In the genomic region with DNA sequence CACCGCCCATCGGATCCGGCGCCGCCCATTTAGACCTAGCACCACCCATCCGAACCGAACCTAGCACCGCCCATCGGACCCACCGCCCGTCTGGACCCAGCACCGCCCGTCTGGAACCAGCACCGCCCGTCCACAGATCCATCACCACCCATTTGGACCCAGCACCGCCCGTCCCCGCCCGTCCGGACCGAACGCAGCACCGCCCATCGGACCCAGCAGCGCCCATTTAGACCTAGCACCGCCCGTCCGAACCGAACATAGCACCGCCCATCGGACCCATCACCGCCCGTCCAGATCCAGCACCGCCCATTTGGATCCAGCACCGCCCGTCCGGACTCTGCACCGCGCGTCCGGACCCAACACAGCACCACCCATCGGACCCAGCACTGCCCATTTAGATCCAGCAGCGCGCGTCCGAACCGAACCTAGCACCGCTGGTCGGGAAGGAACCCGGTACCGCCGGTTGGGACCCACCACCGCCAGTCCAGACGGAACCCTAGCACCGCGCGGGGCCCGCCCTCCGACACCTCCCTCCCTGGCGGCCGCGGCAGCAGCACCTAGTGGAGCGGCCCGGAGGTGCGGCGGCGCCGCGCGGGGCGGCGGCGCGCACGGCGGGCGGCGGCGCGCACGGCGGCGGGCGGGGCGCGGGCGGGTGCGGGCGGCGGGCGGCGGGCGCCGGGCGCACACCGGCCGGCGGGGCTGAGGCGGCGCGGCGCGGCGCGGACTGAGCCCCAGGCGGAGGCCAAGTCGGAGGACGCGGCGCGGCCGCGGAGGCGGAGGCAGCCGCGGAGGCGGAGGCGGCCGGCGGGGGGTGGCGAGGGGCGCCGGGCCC, we compare ENCODE assay signal across 8 cellular contexts. TPM values are rescaled to one million over a fixed set of nuclear protein-coding genes. Genes with fewer than 3 reads are reported as not detected.
DNase-seq lines count a peak whose midpoint lies in the region; ATAC-seq, FAIRE-seq and TF ChIP-seq lines count a peak whose summit lies in the region.

A gene with protein sequence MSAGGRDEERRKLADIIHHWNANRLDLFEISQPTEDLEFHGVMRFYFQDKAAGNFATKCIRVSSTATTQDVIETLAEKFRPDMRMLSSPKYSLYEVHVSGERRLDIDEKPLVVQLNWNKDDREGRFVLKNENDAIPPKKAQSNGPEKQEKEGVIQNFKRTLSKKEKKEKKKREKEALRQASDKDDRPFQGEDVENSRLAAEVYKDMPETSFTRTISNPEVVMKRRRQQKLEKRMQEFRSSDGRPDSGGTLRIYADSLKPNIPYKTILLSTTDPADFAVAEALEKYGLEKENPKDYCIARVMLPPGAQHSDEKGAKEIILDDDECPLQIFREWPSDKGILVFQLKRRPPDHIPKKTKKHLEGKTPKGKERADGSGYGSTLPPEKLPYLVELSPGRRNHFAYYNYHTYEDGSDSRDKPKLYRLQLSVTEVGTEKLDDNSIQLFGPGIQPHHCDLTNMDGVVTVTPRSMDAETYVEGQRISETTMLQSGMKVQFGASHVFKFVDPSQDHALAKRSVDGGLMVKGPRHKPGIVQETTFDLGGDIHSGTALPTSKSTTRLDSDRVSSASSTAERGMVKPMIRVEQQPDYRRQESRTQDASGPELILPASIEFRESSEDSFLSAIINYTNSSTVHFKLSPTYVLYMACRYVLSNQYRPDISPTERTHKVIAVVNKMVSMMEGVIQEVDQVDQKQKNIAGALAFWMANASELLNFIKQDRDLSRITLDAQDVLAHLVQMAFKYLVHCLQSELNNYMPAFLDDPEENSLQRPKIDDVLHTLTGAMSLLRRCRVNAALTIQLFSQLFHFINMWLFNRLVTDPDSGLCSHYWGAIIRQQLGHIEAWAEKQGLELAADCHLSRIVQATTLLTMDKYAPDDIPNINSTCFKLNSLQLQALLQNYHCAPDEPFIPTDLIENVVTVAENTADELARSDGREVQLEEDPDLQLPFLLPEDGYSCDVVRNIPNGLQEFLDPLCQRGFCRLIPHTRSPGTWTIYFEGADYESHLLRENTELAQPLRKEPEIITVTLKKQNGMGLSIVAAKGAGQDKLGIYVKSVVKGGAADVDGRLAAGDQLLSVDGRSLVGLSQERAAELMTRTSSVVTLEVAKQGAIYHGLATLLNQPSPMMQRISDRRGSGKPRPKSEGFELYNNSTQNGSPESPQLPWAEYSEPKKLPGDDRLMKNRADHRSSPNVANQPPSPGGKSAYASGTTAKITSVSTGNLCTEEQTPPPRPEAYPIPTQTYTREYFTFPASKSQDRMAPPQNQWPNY (N-terminal part only) (plus strand): TSS at position 682 of the 832 bp plus-strand sequence. CDS start 222 bp downstream, outside the sequence.

- ATAC-seq in GM18520 (IDR thresholded peaks at IDR 0.05; ENCODE audit: unreplicated experiment) (peak; percentile 73), HG02981 (IDR thresholded peaks at IDR 0.05; ENCODE audit: unreplicated experiment) (peak; percentile 76)

- intact Hi-C loops in endothelial cell of umbilical vein (cut with micrococcal nuclease), result loop anchor here (2.0 to 10.0 kb wide), 5 partner anchors 129 to 342 kb away; no protein-coding TSS in a partner anchor

- H3K4me1 ChIP-seq in endothelial cell of umbilical vein (ENCODE audit: control insufficient read depth, extremely low read depth, insufficient read depth, low read length) (peaks cover 36% of the 10 kb centered on the region), mononuclear cell (ENCODE audit: insufficient read depth, low read length) (peaks cover 20% of the 10 kb centered on the region)

- BruUV-seq in endothelial cell of umbilical vein (replicated peaks; lab: Mats Ljungman, UMichigan), result no TSS peak

- peak within 1 kb of the TSS; percentile 100 for H2AFZ ChIP-seq in endothelial cell of umbilical vein (ENCODE audit: low read depth, low read length)

- no peaks in the 10 kb centered on the region for H3K9me1 ChIP-seq in endothelial cell of umbilical vein (replicated peaks; ENCODE audit: control insufficient read depth, extremely low read depth, insufficient read depth, low read length)

- TF ChIP-seq CTCF in endothelial cell of umbilical vein (IDR thresholded peaks at IDR 0.05; ENCODE audit: extremely low read depth in 1 of 2, insufficient read depth in 1 of 2, low read depth in 1 of 2, low read length in 2 of 2), result peak; percentile 20 to 49

- H3K4me2 ChIP-seq in endothelial cell of umbilical vein (ENCODE audit: insufficient read depth, low read length), result peak within 1 kb of the TSS; percentile 97

- no peak for DNase-seq in A172 (ENCODE audit: low spot score)
- DNase-seq in NCI-H526 treated with DMSO at 0.1 percent for 48 hours (lab: John Stamatoyannopoulos, UW), result peak; percentile 20
- peak; percentile 58 for DNase-seq in activated CD8-positive, alpha-beta memory T cell treated with anti-CD3 and anti-CD28 coated beads, Interleukin-2, amount 50 U/mL, for 4 hours
- no peak for DNase-seq in endothelial cell of umbilical vein (ENCODE audit: low read depth, low spot score)
- DNase-seq in stimulated activated CD8-positive, alpha-beta memory T cell treated with anti-CD3 and anti-CD28 coated beads, Interleukin-4, amount 100 ng/mL, for 48 hours, result peak; percentile 72

- POLR2A ChIA-PET in endothelial cell of umbilical vein (lab: Charles Lee), result no interaction called here

- H3K4me3 ChIP-seq in endothelial cell of umbilical vein (replicated peaks in 1 of 3; ENCODE audit: insufficient read depth in 1 of 3, low read depth in 1 of 3, low read length in 3 of 3) (peak within 1 kb of the TSS; percentile 92 to 98 (median 97)), mononuclear cell (ENCODE audit: low read length) (peak within 1 kb of the TSS; percentile 45)

- peak within 1 kb of the TSS; percentile 87 for H3K9ac ChIP-seq in endothelial cell of umbilical vein (replicated peaks; ENCODE audit: extremely low read depth, insufficient read depth, low read length)

- peaks cover 20% of the 10 kb centered on the region for H4K20me1 ChIP-seq in endothelial cell of umbilical vein (replicated peaks; ENCODE audit: control insufficient read depth, extremely low read depth, insufficient read depth, low read length)

- dilution Hi-C loops in endothelial cell of umbilical vein (cut with MboI; ENCODE audit: extremely low pct_ligation_motif_present, low sequenced_read_pairs), result no loop called here

- H3K27ac ChIP-seq in endothelial cell of umbilical vein (ENCODE audit: insufficient read depth, low read depth, low read length), result peak within 1 kb of the TSS; percentile 55

- TF ChIP-seq POLR2A in endothelial cell of umbilical vein (IDR thresholded peaks at IDR 0.05; ENCODE audit: low read depth, low read length), result no peak

- H3K9me3 ChIP-seq in endothelial cell of umbilical vein (replicated peaks; ENCODE audit: control insufficient read depth, insufficient read depth, low read length) (no peaks in the 10 kb centered on the region), mononuclear cell (ENCODE audit: low read depth, low read length) (no peaks in the 10 kb centered on the region)

- peaks cover 37% of the 10 kb centered on the region for H3K79me2 ChIP-seq in endothelial cell of umbilical vein (ENCODE audit: control insufficient read depth, insufficient read depth, low read length)

- CTCF ChIA-PET in endothelial cell of umbilical vein (lab: Charles Lee), result interaction anchor here (1.4 to 1.7 kb wide), 2 partner anchors 13 to 22 kb away, joined by 4 to 6 read pairs; no protein-coding TSS in a partner anchor

- FAIRE-seq in endothelial cell of umbilical vein (lab: Jason Lieb, UNC), result no peak

- H3K27me3 ChIP-seq in endothelial cell of umbilical vein (ENCODE audit: control insufficient read depth in 2 of 2, insufficient read depth in 2 of 2, low read length in 2 of 2), result no peaks in the 10 kb centered on the region
- peaks cover 71% of the 10 kb centered on the region for H3K27me3 ChIP-seq in mononuclear cell (ENCODE audit: insufficient read depth, low read length)

- no peaks in the 10 kb centered on the region for H3K36me3 ChIP-seq in endothelial cell of umbilical vein (ENCODE audit: control insufficient read depth in 2 of 2, extremely low read depth in 1 of 2, insufficient read depth in 2 of 2, low read length in 2 of 2)

TF ChIP-seq in endothelial cell of umbilical vein, 7 proteins besides CTCF, POLR2A, EP300 and RAD21:
- no peak for TF ChIP-seq GATA2 (IDR thresholded peaks at IDR 0.05; ENCODE audit: insufficient read depth, insufficient read length, low read depth, low read length)
TF ChIP-seq in endothelial cell of umbilical vein: peak in this region for 0.

RNA-seq across cellular contexts. Expression of the gene that starts here (rescaled TPM):
- total RNA-seq in A172 (2014; rRNA removed; shearing (Covaris generic)), result 29.9 and 36.3 TPM in 2 replicates
- total RNA-seq in endothelial cell of umbilical vein (128 and 134 TPM in 2 replicates), mononuclear cell (13.1 TPM)
- 28.0 and 31.0 TPM in 2 replicates for polyA plus RNA-seq in endothelial cell of umbilical vein
- 24.2 and 26.6 TPM in 2 replicates for polyA plus RNA-seq in endothelial cell of umbilical vein (2011; cell fraction: cytosol; rRNA removed)
- polyA plus RNA-seq in endothelial cell of umbilical vein (2011; cell fraction: nucleus; rRNA removed), result 238 and 251 TPM in 2 replicates
- polyA plus RNA-seq in endothelial cell of umbilical vein (2012), result 39.8 and 43.9 TPM in 2 replicates
- 146 and 171 TPM in 2 replicates for polyA minus RNA-seq in endothelial cell of umbilical vein
- polyA minus RNA-seq in endothelial cell of umbilical vein (2011; cell fraction: cytosol; rRNA and poly(A)+ RNA removed), result 15.5 TPM
- 258 and 322 TPM in 2 replicates for polyA minus RNA-seq in endothelial cell of umbilical vein (2011; cell fraction: nucleus; rRNA and poly(A)+ RNA removed)

Comparison
In these comparisons a context has a peak if more than half of its experiments do, and no peak if none do; other contexts are left out.
1. DNase-seq: peak in NCI-H526 treated with DMSO at 0.1 percent for 48 hours (single experiment), activated CD8-positive, alpha-beta memory T cell treated with anti-CD3 and anti-CD28 coated beads, Interleukin-2, amount 50 U/mL, for 4 hours (single experiment) and stimulated activated CD8-positive, alpha-beta memory T cell treated with anti-CD3 and anti-CD28 coated beads, Interleukin-4, amount 100 ng/mL, for 48 hours (single experiment); none in A172 (single experiment) and endothelial cell of umbilical vein (single experiment).